22 cellular contexts compared by ENCODE assay signal in genomic region chr17:33664116-33664840, GRCh38.
"Had no signal": no experiment of that assay in that cellular context is flagged by ENCODE, and none has a peak within 500 bp of the region (broad histone marks: within the 10 kb centered on the region; RNA-seq: fewer than 3 reads in every experiment).

No MANE protein-coding gene starts in this region.

- ATAC-seq: T-cell had no signal

- H3K36me3 ChIP-seq: SJSA1 had no signal

- H3K4me3 Mint-ChIP-seq: T-cell had no signal

- H3K4me3 ChIP-seq: SJSA1, SK-N-MC had no signal

- H3K27me3 ChIP-seq: SJSA1 had no signal

- DNase-seq: KBM-7, MV-4-11, NCI-H1048, NCI-H1105 treated with DMSO at 0.1 percent for 48 hours, NCI-H1417 treated with DMSO at 0.1 percent for 48 hours, NCI-H146, NCI-H1694 treated with DMSO at 0.1 percent for 48 hours, NCI-H1930, NCI-H2081, NCI-H2107, NCI-H2227 treated with DMSO at 0.1 percent for 48 hours, NCI-H524, NCI-H526 treated with DMSO at 0.1 percent for 48 hours, NCI-H774, Right ventricle myocardium superior, RPMI8226, SIG-M5, SW 1271, T-cell had no signal

- H3K27ac ChIP-seq: SJSA1, SK-N-MC had no signal

- H3K4me1 ChIP-seq: SJSA1 had no signal

- H3K27ac Mint-ChIP-seq: T-cell had no signal

- H3K9me3 Mint-ChIP-seq: T-cell had no signal

- H3K36me3 Mint-ChIP-seq: T-cell had no signal

- H3K9me3 ChIP-seq: SJSA1 had no signal

- FAIRE-seq: RCC 7860 had no signal
